In the genomic region with DNA sequence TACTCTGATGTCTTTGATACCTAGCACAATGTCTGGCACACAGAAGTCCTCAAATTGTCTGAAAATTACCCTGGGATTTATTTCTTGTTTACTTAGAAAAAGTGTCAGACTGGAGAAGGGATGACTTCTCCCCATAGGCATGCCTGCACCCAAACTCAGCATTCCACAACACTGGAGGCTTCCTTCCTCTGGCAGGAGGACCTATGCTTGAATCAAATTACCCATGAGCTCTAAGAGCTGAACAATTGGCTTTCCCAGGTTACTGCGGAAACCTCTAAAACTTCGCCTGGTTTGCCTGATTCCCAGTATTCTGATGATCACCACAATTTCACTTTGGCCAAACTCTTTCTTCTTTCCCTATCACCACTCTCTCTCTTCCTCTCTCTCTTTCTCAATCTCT, we compare ENCODE assay signal across 27 cellular contexts.
DNase-seq lines count a peak whose midpoint lies in the region; TF ChIP-seq lines count a peak whose summit lies in the region.
"Had no signal": no experiment of that assay in that cellular context is flagged by ENCODE, and none has a peak within 500 bp of the region (broad histone marks: within the 10 kb centered on the region; RNA-seq: fewer than 3 reads in every experiment).

No MANE protein-coding gene starts in this region.

- no peak overlapping the region for H2BK120ac ChIP-seq in H9 (ENCODE audit: low read depth, low read length, poor library complexity, severe bottlenecking)

- no peak overlapping the region for H3K56ac ChIP-seq in H9 (ENCODE audit: insufficient read length, low read depth, low read length)

- H4K20me1 ChIP-seq in H9 (ENCODE audit: control insufficient read depth, insufficient read depth, insufficient read length), result no peaks in the 10 kb centered on the region

- no peak for TF ChIP-seq CTCF in H9 (conservative IDR thresholded peaks at IDR 0.05)
- no peak for TF ChIP-seq CTCF in fibroblast of the aortic adventitia (IDR thresholded peaks at IDR 0.05; ENCODE audit: insufficient read depth, low read length)
- TF ChIP-seq CTCF in adrenal gland (IDR thresholded peaks at IDR 0.05), result no peak

- no peak overlapping the region for H2BK5ac ChIP-seq in H9 (ENCODE audit: insufficient read length, low read length)

- H3K79me2 ChIP-seq in H9 (ENCODE audit: insufficient read depth, low read length), result no peaks in the 10 kb centered on the region

- H3K9me3 ChIP-seq in H9 (ENCODE audit: control insufficient read depth, low read depth, low read length), result no peaks in the 10 kb centered on the region
- H3K9me3 ChIP-seq in adipocyte (ENCODE audit: control insufficient read depth, low read length), result peaks cover 8% of the 10 kb centered on the region
- H3K9me3 ChIP-seq in adrenal gland (replicated peaks in 1 of 3), result no peaks in the 10 kb centered on the region
- H3K9me3 ChIP-seq: HAP-1, neutrophil, SK-N-SH had no signal

- H2AK5ac ChIP-seq in H9 (ENCODE audit: insufficient read length, low read length), result no peak overlapping the region

- no peak for TF ChIP-seq POLR2A in adrenal gland (IDR thresholded peaks at IDR 0.05)

- H3K36me3 Mint-ChIP-seq in H9 (ENCODE audit: insufficient read depth in 1 of 3, low read depth in 3 of 3), result peaks cover 0 to 7% (median 5%) of the 10 kb centered on the region in 3 experiments; a peak in 4 of 7 replicates

- H3K23me2 ChIP-seq in H9 (ENCODE audit: insufficient read length, low read depth, low read length, poor library complexity, severe bottlenecking), result no peaks in the 10 kb centered on the region

- DNase-seq in H9, result no peak
- DNase-seq in adipocyte (ENCODE audit: low read depth), result peak; percentile 37
- DNase-seq in fibroblast of the aortic adventitia (ENCODE audit: low read depth), result peak; percentile 6
- DNase-seq in skeletal muscle cell (ENCODE audit: low read depth), result peak; percentile 19
- no peak for DNase-seq in NCI-H2029 (lab: John Stamatoyannopoulos, UW)
- DNase-seq in adrenal gland, result no peak
- no peak for DNase-seq in ureter (ENCODE audit: low spot score)
- DNase-seq in foreskin melanocyte, result no peak
- DNase-seq: activated B cell treated with CpG ODN at 0.5 μM for 24 hours; activated CD4-positive, alpha-beta memory T cell treated with anti-CD3 and anti-CD28 coated beads, Interleukin-2, amount 10 ng/mL, durations not matched to agents 7 days and 5 days; activated gamma-delta T cell treated with Interleukin-2 at 50 U/mL for 16 hours; amniotic stem cell; DMS79; glutamatergic neuron; left ventricle myocardium inferior; mucosa of descending colon; NCI-H146; NCI-H2227 treated with DMSO at 0.1 percent for 48 hours; RPMI8226; SK-N-SH; stimulated activated CD4-positive, alpha-beta T cell treated with anti-CD3 and anti-CD28 coated beads, Interleukin-2, amount 100 ng/mL, for 48 hours; stimulated activated naive CD8-positive, alpha-beta T cell treated with anti-CD3 and anti-CD28 coated beads, Interleukin-15, Interleukin-2, amounts not matched to agents 100 U/mL and 50 U/mL, for 24 hours; transverse colon had no signal

- H3K4me3 ChIP-seq in adipocyte (ENCODE audit: low read length) (no peak overlapping the region), fibroblast of the aortic adventitia (ENCODE audit: low read depth, low read length) (no peak overlapping the region), skeletal muscle cell (ENCODE audit: low read depth, low read length) (no peak overlapping the region), adrenal gland (no peak overlapping the region)
- H3K4me3 ChIP-seq: HAP-1, left ventricle myocardium inferior, mucosa of descending colon, smooth muscle cell, transverse colon had no signal

- peaks cover 11 to 16% of the 10 kb centered on the region in 2 experiments for H3K4me1 Mint-ChIP-seq in H9
- H3K4me1 Mint-ChIP-seq: activated B cell treated with CpG ODN at 0.5 μM for 24 hours; activated CD4-positive, alpha-beta memory T cell treated with anti-CD3 and anti-CD28 coated beads, Interleukin-2, amount 10 ng/mL, durations not matched to agents 7 days and 5 days had no signal

- H3K36me3 ChIP-seq in adipocyte (ENCODE audit: control insufficient read depth, insufficient read depth, low read length, severe bottlenecking), result no peaks in the 10 kb centered on the region
- no peaks in the 10 kb centered on the region for H3K36me3 ChIP-seq in adrenal gland (replicated peaks in 1 of 2)
- H3K36me3 ChIP-seq: HAP-1, left ventricle myocardium inferior, neutrophil, transverse colon had no signal

- no peak overlapping the region for H3K4ac ChIP-seq in H9 (ENCODE audit: low read depth, low read length)

- no peak overlapping the region for H4K8ac ChIP-seq in H9 (replicated peaks; ENCODE audit: insufficient read length, low read depth, low read length)

- no peak overlapping the region for H3K4me3 Mint-ChIP-seq in H9
- H3K4me3 Mint-ChIP-seq: activated B cell treated with CpG ODN at 0.5 μM for 24 hours; activated CD4-positive, alpha-beta memory T cell treated with anti-CD3 and anti-CD28 coated beads, Interleukin-2, amount 10 ng/mL, durations not matched to agents 7 days and 5 days; central memory CD8-positive, alpha-beta T cell had no signal

- peaks cover 0 to 13% of the 10 kb centered on the region in 2 experiments; a peak in 3 of 5 replicates for H3K9me3 Mint-ChIP-seq in H9
- H3K9me3 Mint-ChIP-seq: central memory CD8-positive, alpha-beta T cell had no signal

- no CpG with 5 or more reads among the region's 2 CpGs for WGBS in H9 (ENCODE audit: extremely low coverage, insufficient read length, low lambda C conversion rate)
- 87 to 98% (median 94%) methylated on average over 2 of the region's 2 CpGs for WGBS in adrenal gland, 4 donors

- H2AFZ ChIP-seq in H9 (ENCODE audit: low read length), result no peak overlapping the region

- no peak overlapping the region for H3K23ac ChIP-seq in H9 (ENCODE audit: insufficient read length, low read depth, low read length)

- H3K27ac ChIP-seq in H9 (ENCODE audit: insufficient read length, low read depth, low read length) (no peak overlapping the region), adrenal gland (no peak overlapping the region)
- H3K27ac ChIP-seq: left ventricle myocardium inferior, neutrophil, transverse colon had no signal

- H3K27ac Mint-ChIP-seq in H9, result peak overlapping the region; percentile 16 to 42 (median 30); a peak in 3 of 7 replicates
- H3K27ac Mint-ChIP-seq: activated B cell treated with CpG ODN at 0.5 μM for 24 hours; activated CD4-positive, alpha-beta memory T cell treated with anti-CD3 and anti-CD28 coated beads, Interleukin-2, amount 10 ng/mL, durations not matched to agents 7 days and 5 days had no signal

- H3K9ac ChIP-seq in H9 (ENCODE audit: extremely low read depth, insufficient read length, low read length) (no peak overlapping the region), adipocyte (ENCODE audit: low read length) (no peak overlapping the region)
- H3K9ac ChIP-seq: SK-N-SH had no signal

- no peak overlapping the region for H2BK12ac ChIP-seq in H9 (ENCODE audit: insufficient read length, low read depth, low read length)

- H3K27me3 ChIP-seq in H9 (ENCODE audit: insufficient read depth, low read length) (no peaks in the 10 kb centered on the region), adipocyte (replicated peaks; ENCODE audit: control insufficient read depth, insufficient read depth, low read length) (no peaks in the 10 kb centered on the region), adrenal gland (no peaks in the 10 kb centered on the region)
- H3K27me3 ChIP-seq: neutrophil, transverse colon had no signal

- no peak overlapping the region for H3T11ph ChIP-seq in H9 (ENCODE audit: low read length)

- H2BK20ac ChIP-seq in H9 (ENCODE audit: low read depth, low read length, poor library complexity, severe bottlenecking), result no peak overlapping the region

- H3K79me1 ChIP-seq in H9 (ENCODE audit: insufficient read depth, low read depth, low read length, poor library complexity, severe bottlenecking), result no peaks in the 10 kb centered on the region

- H4K5ac ChIP-seq in H9 (ENCODE audit: insufficient read length, low read depth, low read length), result no peak overlapping the region

- no peaks in the 10 kb centered on the region for H3K27me3 Mint-ChIP-seq in H9 (ENCODE audit: low read depth)
- H3K27me3 Mint-ChIP-seq: activated B cell treated with CpG ODN at 0.5 μM for 24 hours; activated CD4-positive, alpha-beta memory T cell treated with anti-CD3 and anti-CD28 coated beads, Interleukin-2, amount 10 ng/mL, durations not matched to agents 7 days and 5 days; central memory CD8-positive, alpha-beta T cell had no signal

- H3K18ac ChIP-seq in H9 (ENCODE audit: insufficient read length, low read depth, low read length), result no peak overlapping the region

- no peak overlapping the region for H3K4me2 ChIP-seq in H9 (ENCODE audit: insufficient read depth, insufficient read length, low read length)
- H3K4me2 ChIP-seq: SK-N-SH, smooth muscle cell had no signal

- no peak overlapping the region for H3K14ac ChIP-seq in H9 (ENCODE audit: insufficient read depth, low read length)

- H3K4me1 ChIP-seq in H9 (ENCODE audit: insufficient read depth, low read length) (peaks cover 3% of the 10 kb centered on the region; the same call in 1 of the 2 replicates), adipocyte (ENCODE audit: control insufficient read depth, insufficient read depth, low read length) (no peaks in the 10 kb centered on the region), adrenal gland (replicated peaks in 1 of 2) (no peaks in the 10 kb centered on the region)
- H3K4me1 ChIP-seq: HAP-1, left ventricle myocardium inferior, transverse colon had no signal

- H2BK15ac ChIP-seq in H9 (ENCODE audit: low read depth, low read length), result no peak overlapping the region

- intact Hi-C loops in adrenal gland (cut with DNase I), result no loop called here

- H4K91ac ChIP-seq in H9 (ENCODE audit: insufficient read length, low read depth, low read length), result no peak overlapping the region

Comparison
In these comparisons a context has a peak if more than half of its experiments do, and no peak if none do; other contexts are left out.
1. DNase-seq: peak in adipocyte (single experiment), fibroblast of the aortic adventitia (single experiment) and skeletal muscle cell (single experiment); none in H9 (single experiment), NCI-H2029 (single experiment), adrenal gland (0 of 7), ureter (single experiment) and foreskin melanocyte (single experiment).